21 cellular contexts compared by ENCODE assay signal in the genomic region with DNA sequence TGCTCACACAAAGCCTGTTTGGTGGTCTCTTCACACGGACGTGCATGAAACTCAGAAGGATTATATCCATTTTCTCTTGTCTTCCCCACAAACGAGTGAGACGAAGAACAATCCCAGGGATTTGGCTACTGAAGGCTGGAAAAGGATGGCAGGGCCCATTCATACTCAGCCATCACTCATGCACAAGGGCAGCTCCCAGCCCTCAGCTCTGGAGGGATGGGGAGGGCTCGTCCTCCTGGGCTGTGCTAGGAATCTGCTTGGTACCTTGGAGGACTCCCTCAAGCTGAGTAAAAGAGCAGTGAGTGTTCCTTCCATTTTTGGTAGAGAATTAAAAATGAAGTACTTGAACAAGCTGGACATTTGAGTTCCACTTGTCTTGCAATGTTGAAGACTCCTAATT.
"Had no signal": no experiment of that assay in that cellular context is flagged by ENCODE, and none has a peak within 500 bp of the region (broad histone marks: within the 10 kb centered on the region; RNA-seq: fewer than 3 reads in every experiment).

No MANE protein-coding gene starts in this region.

- H3K27ac Mint-ChIP-seq: activated CD8-positive, alpha-beta T cell treated with anti-CD3 and anti-CD28 coated beads, Interleukin-2, amount 10 ng/mL, durations not matched to agents 7 days and 5 days; activated naive CD8-positive, alpha-beta T cell treated with anti-CD3 and anti-CD28 coated beads, Interleukin-2, amount 10 ng/mL, durations not matched to agents 7 days and 5 days; T-helper 1 cell treated with Interleukin-12 subunit alpha and Interleukin-12 subunit beta and Interleukin-4 antibody, amounts not matched to agents 30 μg/mL and 1 μg/mL, for 36 hours had no signal

- H3K4me3 Mint-ChIP-seq: activated CD8-positive, alpha-beta T cell treated with anti-CD3 and anti-CD28 coated beads, Interleukin-2, amount 10 ng/mL, durations not matched to agents 7 days and 5 days; activated naive CD8-positive, alpha-beta T cell treated with anti-CD3 and anti-CD28 coated beads, Interleukin-2, amount 10 ng/mL, durations not matched to agents 7 days and 5 days; T-helper 1 cell treated with Interleukin-12 subunit alpha and Interleukin-12 subunit beta and Interleukin-4 antibody, amounts not matched to agents 30 μg/mL and 1 μg/mL, for 36 hours had no signal

- H3K4me1 ChIP-seq: adrenal gland had no signal

- H3K36me3 Mint-ChIP-seq: activated naive CD8-positive, alpha-beta T cell treated with anti-CD3 and anti-CD28 coated beads, Interleukin-2, amount 10 ng/mL, durations not matched to agents 7 days and 5 days had no signal

- ATAC-seq: activated CD8-positive, alpha-beta T cell treated with anti-CD3 and anti-CD28 coated beads, Interleukin-2, amount 10 ng/mL, durations not matched to agents 7 days and 5 days; PC-3 had no signal

- H3K27me3 ChIP-seq: adrenal gland, MG63 had no signal

- H3K9me3 Mint-ChIP-seq: activated naive CD8-positive, alpha-beta T cell treated with anti-CD3 and anti-CD28 coated beads, Interleukin-2, amount 10 ng/mL, durations not matched to agents 7 days and 5 days; T-helper 1 cell treated with Interleukin-12 subunit alpha and Interleukin-12 subunit beta and Interleukin-4 antibody, amounts not matched to agents 30 μg/mL and 1 μg/mL, for 36 hours had no signal

- DNase-seq: activated CD4-positive, alpha-beta T cell treated with anti-CD3 and anti-CD28 coated beads for 48 hours; activated CD4-positive, alpha-beta T cell treated with anti-CD3 and anti-CD28 coated beads, Interleukin-2, amount 50 U/mL, for 4 hours; activated CD4-positive, CD25-positive, alpha-beta regulatory T cell treated with anti-CD3 and anti-CD28 coated beads, Interleukin-2, amount 50 U/mL, for 72 hours; activated CD8-positive, alpha-beta memory T cell treated with anti-CD3 and anti-CD28 coated beads, Interleukin-2, amount 50 U/mL, for 48 hours; activated CD8-positive, alpha-beta T cell treated with anti-CD3 and anti-CD28 coated beads, Interleukin-2, amount 10 ng/mL, durations not matched to agents 7 days and 5 days; activated naive CD4-positive, alpha-beta T cell treated with anti-CD3 and anti-CD28 coated beads, Interleukin-2, amount 50 U/mL, for 16 hours; activated naive CD8-positive, alpha-beta T cell treated with anti-CD3 and anti-CD28 coated beads, Interleukin-2, amount 10 ng/mL, durations not matched to agents 7 days and 5 days; activated T-cell treated with anti-CD3 and anti-CD28 coated beads, Interleukin-2, amount 50 U/mL, for 1 hour; adrenal gland; anterior cingulate cortex; caudate nucleus; MG63; NCI-H1105; NCI-H1436; NCI-H187; NCI-H2081; NCI-H446; NCI-H524; PC-3; SHP77 treated with DMSO at 0.1 percent for 48 hours had no signal

- H3K27ac ChIP-seq: adrenal gland had no signal

- H3K9me3 ChIP-seq: adrenal gland, MG63 had no signal

- H3K36me3 ChIP-seq: adrenal gland, MG63 had no signal

- H3K4me3 ChIP-seq: adrenal gland, MG63 had no signal
